ENCODE assay signal across 9 cellular contexts in the genomic region with DNA sequence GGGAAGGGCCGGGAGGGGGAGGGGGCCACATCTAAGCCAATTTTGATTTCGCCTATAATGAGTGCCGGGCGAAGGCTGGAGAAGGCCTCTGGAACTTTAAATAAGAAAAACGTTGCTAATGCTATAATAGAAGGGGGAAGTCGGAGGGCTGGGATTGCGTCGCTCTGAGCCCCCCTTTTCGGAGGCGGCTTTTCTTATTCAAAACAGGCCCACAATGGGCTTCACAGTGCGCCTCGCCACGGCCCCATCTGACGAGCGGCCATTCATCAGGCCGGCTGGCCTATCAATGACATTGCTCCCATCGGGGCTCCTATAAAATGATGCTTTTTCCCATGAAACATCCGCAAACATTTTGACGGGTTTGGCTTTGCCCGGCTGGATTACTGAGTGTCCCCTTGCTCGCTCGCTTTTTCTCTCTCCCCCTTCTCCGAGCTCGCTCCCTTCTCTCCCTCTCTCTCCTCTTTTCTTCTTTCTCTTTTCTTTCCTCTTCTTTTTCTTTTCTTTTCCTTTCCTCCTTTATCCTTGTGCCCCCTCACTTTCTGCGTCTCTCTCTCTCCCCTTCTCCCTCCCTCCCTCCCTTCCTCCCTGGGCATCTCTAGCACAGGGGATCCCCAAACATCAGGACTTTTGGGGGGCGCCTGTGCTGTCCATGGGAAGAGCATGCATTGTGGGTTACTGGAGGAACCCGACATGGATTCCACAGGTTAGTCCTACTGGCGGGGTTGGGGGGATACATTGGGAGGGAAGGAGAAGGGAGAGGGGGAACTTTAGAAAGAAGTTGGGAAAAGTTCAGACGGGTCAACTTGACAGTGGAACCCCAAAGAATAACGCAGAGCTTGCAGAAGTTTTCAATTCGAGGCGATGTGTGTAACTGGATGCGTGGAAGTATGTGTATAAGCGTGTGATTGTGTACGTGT. TPM values are rescaled to one million over a fixed set of nuclear protein-coding genes. Genes with fewer than 3 reads are reported as not detected.
DNase-seq lines count a peak whose midpoint lies in the region; ATAC-seq and TF ChIP-seq lines count a peak whose summit lies in the region.
"Had no signal": no experiment of that assay in that cellular context is flagged by ENCODE, and none has a peak within 500 bp of the region (broad histone marks: within the 10 kb centered on the region; RNA-seq: fewer than 3 reads in every experiment).

Gene RFX4, plus strand, starts transcription at position 344 of the 917 bp plus-strand sequence. Its CDS starts 317 bp downstream, at position 661.

- no peak for TF ChIP-seq CTCF in HFF-Myc (IDR thresholded peaks at IDR 0.05; ENCODE audit: low read depth, low read length, missing control alignments)

- no peaks in the 10 kb centered on the region for H3K36me3 ChIP-seq in muscle layer of duodenum (ENCODE audit: control insufficient read depth in 1 of 2, insufficient read depth in 2 of 2, low read length in 2 of 2)

- peaks cover 56% of the 10 kb centered on the region for H3K27me3 ChIP-seq in muscle layer of duodenum (ENCODE audit: low read depth, low read length)

- H3K27ac ChIP-seq in muscle layer of duodenum (ENCODE audit: low read length): no peak within 1 kb of the TSS

- H3K4me1 ChIP-seq in muscle layer of duodenum (ENCODE audit: control insufficient read depth in 1 of 2, insufficient read depth in 2 of 2, low read length in 2 of 2): peaks cover 4 to 62% of the 10 kb centered on the region in 2 donors

- ATAC-seq in HG03175 (IDR thresholded peaks at IDR 0.05; ENCODE audit: unreplicated experiment) (no peak), GM21390 (IDR thresholded peaks at IDR 0.05; ENCODE audit: unreplicated experiment) (no peak), GM19463 (IDR thresholded peaks at IDR 0.05; ENCODE audit: unreplicated experiment) (no peak)

- H3K9me3 ChIP-seq in muscle layer of duodenum (ENCODE audit: control insufficient read depth in 1 of 2, low read length in 2 of 2): no peaks in the 10 kb centered on the region

- peak within 1 kb of the TSS; percentile 20; the same call in 1 of the 2 replicates for H3K4me3 ChIP-seq in HFF-Myc (replicated peaks; ENCODE audit: low read depth, low read length)
- H3K4me3 ChIP-seq in muscle layer of duodenum (ENCODE audit: low read depth in 1 of 2, low read length in 2 of 2): peak within 1 kb of the TSS; percentile 50 to 73

- DNase-seq in AG08396 (ENCODE audit: low spot score) (peak; percentile 15), HFF-Myc (ENCODE audit: extremely low read depth, low read depth) (no peak), cerebellum (ENCODE audit: low spot score) (peak; percentile 13), NCI-H2107 (lab: John Stamatoyannopoulos, UW) (no peak)

RNA-seq across cellular contexts. Expression of gene RFX4, which starts in this region (rescaled TPM):
- total RNA-seq in cerebellum: 25.9 TPM
- total RNA-seq: mononuclear cell had no signal

Comparison
In these comparisons a context has a peak if more than half of its experiments do, and no peak if none do; other contexts are left out.
1. DNase-seq: peak in AG08396 (single experiment) and cerebellum (single experiment); none in HFF-Myc (single experiment) and NCI-H2107 (single experiment).